7 cellular contexts compared by ENCODE assay signal in genomic region chr6:33428891-33429744, GRCh38. TPM values are rescaled to one million over a fixed set of nuclear protein-coding genes. Genes with fewer than 3 reads are reported as not detected.
A peak's percentile ranks its signal among the peaks of the same experiment; 100 is the strongest.
DNase-seq lines count a peak whose midpoint lies in the region; ATAC-seq, FAIRE-seq and TF ChIP-seq lines count a peak whose summit lies in the region.
"Had no signal": no experiment of that assay in that cellular context is flagged by ENCODE, and none has a peak within 500 bp of the region (broad histone marks: within the 10 kb centered on the region; RNA-seq: fewer than 3 reads in every experiment).

No MANE protein-coding gene starts in this region.

- H3K36me3 Mint-ChIP-seq in HFFc6 (ENCODE audit: low read depth), result peaks cover 13% of the 10 kb centered on the region; the same call in 1 of the 2 replicates

- H3K9me3 ChIP-seq in ascending aorta (no peaks in the 10 kb centered on the region), ovary (no peaks in the 10 kb centered on the region)

- no peak for TF ChIP-seq POLR2A in ovary (IDR thresholded peaks at IDR 0.05)

- no peaks in the 10 kb centered on the region for H3K27me3 ChIP-seq in ascending aorta
- H3K27me3 ChIP-seq in ovary, result no peaks in the 10 kb centered on the region

- peak overlapping the region; percentile 89 for H3K4me3 Mint-ChIP-seq in HFFc6

- H3K9me3 Mint-ChIP-seq in HFFc6, result no peaks in the 10 kb centered on the region

- 69 to 76% (median 74%) methylated on average over 4 of the region's 4 CpGs for WGBS in ovary, 3 donors

- peak overlapping the region; percentile 36 to 57 for H3K27ac ChIP-seq in ascending aorta
- H3K27ac ChIP-seq in ovary, result peak overlapping the region; percentile 54 to 80

- intact Hi-C loops in ascending aorta (cut with DNase I) (loop anchor here (2.0 to 5.0 kb wide), 2 partner anchors 26 to 132 kb away; partner anchors contain the start of genes RGL2 and ZBTB9), ovary (cut with DNase I) (loop anchor here in 1 of 4 donors (10.0 kb wide), 1 partner anchor 114 kb away; the partner anchor contains the start of genes TAPBP and ZBTB22)

- TF ChIP-seq CTCF in HFFc6 (IDR thresholded peaks at IDR 0.05), result peak; percentile 20; the same call in 1 of the 2 replicates
- TF ChIP-seq CTCF in ascending aorta (IDR thresholded peaks at IDR 0.05), result no peak
- TF ChIP-seq CTCF in ovary (IDR thresholded peaks at IDR 0.05), result no peak
- TF ChIP-seq CTCF in D721Med (IDR thresholded peaks at IDR 0.05; ENCODE audit: insufficient read depth, missing control alignments), result no peak

- H3K4me1 ChIP-seq in ascending aorta, result peaks cover 19 to 20% of the 10 kb centered on the region in 2 donors
- H3K4me1 ChIP-seq in ovary (ENCODE audit: insufficient read depth), result peaks cover 31% of the 10 kb centered on the region

- no peaks in the 10 kb centered on the region for H3K36me3 ChIP-seq in ascending aorta
- H3K36me3 ChIP-seq in ovary, result no peaks in the 10 kb centered on the region

- peaks cover 83% of the 10 kb centered on the region for H3K4me1 Mint-ChIP-seq in HFFc6 (ENCODE audit: low read depth)

- H3K4me3 ChIP-seq in ascending aorta (peak overlapping the region in 1 of 2 donors; percentile 79), ovary (no peak overlapping the region)

- no peak for FAIRE-seq in D721Med (lab: Jason Lieb, UNC)

- DNase-seq in HFFc6 (no peak), ascending aorta (ENCODE audit: low spot score in 2 of 2) (no peak), ovary (peak in 2 of 5 donors; percentile 25 to 27), NCI-H345 (lab: John Stamatoyannopoulos, UW) (no peak), D721Med (ENCODE audit: insufficient read length, low spot score) (no peak)
- DNase-seq: NCI-H1694 treated with DMSO at 0.1 percent for 48 hours had no signal

- peaks cover 3% of the 10 kb centered on the region; the same call in 1 of the 2 replicates for H3K27me3 Mint-ChIP-seq in HFFc6 (ENCODE audit: insufficient read depth)

- ATAC-seq in HG02678 (IDR thresholded peaks at IDR 0.05; ENCODE audit: unreplicated experiment), result no peak

- H3K27ac Mint-ChIP-seq in HFFc6, result peak overlapping the region; percentile 89

- no peak for TF ChIP-seq EP300 in ovary (IDR thresholded peaks at IDR 0.05)

RNA-seq across cellular contexts. Expression of gene SYNGAP1, which starts 9.3 kb away (rescaled TPM):
- 10 to 100 TPM; 10.5 to 15.0 (median 13.3) TPM for total RNA-seq in HFFc6 (2021; fragmentation: NEBNext Ultra II Directional; extraction: Animal tissue kit (Norgen Biotek cat#: 25700))
- total RNA-seq in ascending aorta (33.7 TPM), ovary (10 to 100 TPM; 17.5 to 60.0 (median 43.1) TPM)
- 10 to 100 TPM; 14.6 to 29.8 TPM for polyA plus RNA-seq in ovary

RNA-seq across cellular contexts. Expression of gene CUTA, which starts 11.2 kb away (rescaled TPM):
- total RNA-seq in HFFc6 (2021; fragmentation: NEBNext Ultra II Directional; extraction: Animal tissue kit (Norgen Biotek cat#: 25700)), result 100 to 1,000 TPM; 464 to 546 (median 536) TPM
- total RNA-seq in ascending aorta (77.2 TPM), ovary (100 to 1,000 TPM; 125 to 238 (median 177) TPM)
- 100 to 1,000 TPM; 173 to 250 TPM for polyA plus RNA-seq in ovary

RNA-seq across cellular contexts. Expression of gene PHF1, which starts 18.3 kb away (rescaled TPM):
- total RNA-seq in HFFc6 (2021; fragmentation: NEBNext Ultra II Directional; extraction: Animal tissue kit (Norgen Biotek cat#: 25700)), result 10 to 100 TPM; 43.2 to 52.8 (median 51.4) TPM
- 30.5 TPM for total RNA-seq in ascending aorta
- 100 to 1,000 TPM in 5 of 7 donors, 10 to 100 TPM in 2; 94.3 to 182 (median 123) TPM for total RNA-seq in ovary
- polyA plus RNA-seq in ovary, result 100 to 1,000 TPM in 1 of 2 donors, 10 to 100 TPM in 1; 80.7 to 179 TPM

RNA-seq across cellular contexts. Expression of gene ZBTB9, which starts 25.3 kb away (rescaled TPM):
- total RNA-seq in HFFc6 (2021; fragmentation: NEBNext Ultra II Directional; extraction: Animal tissue kit (Norgen Biotek cat#: 25700)), result 1 to 10 TPM; 6.4 to 9.2 (median 7.6) TPM
- total RNA-seq in ascending aorta (45.8 TPM), ovary (10 to 100 TPM in 3 of 7 donors, 1 to 10 TPM in 4; 2.4 to 13.5 (median 8.8) TPM)
- polyA plus RNA-seq in ovary, result 10 to 100 TPM in 1 of 2 donors, 1 to 10 TPM in 1; 5.5 to 10.8 TPM

RNA-seq across cellular contexts. Expression of gene KIFC1, which starts 37.5 kb away (rescaled TPM):
- total RNA-seq in HFFc6 (2021; fragmentation: NEBNext Ultra II Directional; extraction: Animal tissue kit (Norgen Biotek cat#: 25700)), result 10 to 100 TPM; 20.6 to 43.5 (median 38.6) TPM
- total RNA-seq in ascending aorta (not detected), ovary (1 to 10 TPM in 6 of 7 donors, under 1 TPM in 1; 0.60 to 3.9 (median 2.2) TPM)
- polyA plus RNA-seq in ovary, result 1 to 10 TPM; 1.7 to 2.3 TPM
